Comparison of ENCODE assay signal across 14 cellular contexts in the genomic region with DNA sequence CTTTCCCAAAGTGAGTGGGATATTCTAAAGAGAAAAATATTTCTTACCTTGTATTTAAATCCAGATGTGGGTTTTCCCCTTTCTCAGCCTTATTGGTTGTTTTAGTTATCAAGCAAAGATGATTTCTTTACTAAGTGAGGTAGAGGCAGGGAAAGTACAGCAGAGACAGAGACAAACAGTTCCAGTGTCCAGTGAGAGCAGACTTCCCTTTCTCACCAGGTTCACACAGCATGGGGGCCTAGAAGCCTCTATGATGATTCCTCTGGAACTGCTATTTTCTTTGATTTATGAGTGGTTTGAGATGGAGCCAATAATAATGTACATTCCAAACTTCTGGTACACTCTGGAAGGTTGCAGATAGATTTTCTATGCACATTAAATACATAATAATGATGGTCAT.
"Had no signal": no experiment of that assay in that cellular context is flagged by ENCODE, and none has a peak within 500 bp of the region (broad histone marks: within the 10 kb centered on the region; RNA-seq: fewer than 3 reads in every experiment).

No MANE protein-coding gene starts in this region.

- H3K27ac Mint-ChIP-seq: activated naive CD8-positive, alpha-beta T cell treated with anti-CD3 and anti-CD28 coated beads, Interleukin-2, amount 10 ng/mL, durations not matched to agents 7 days and 5 days; activated T-helper 1 cell treated with anti-CD3 and anti-CD28 coated beads, Interleukin-12 subunit alpha, Interleukin-12 subunit beta, Interleukin-2, Interleukin-4 antibody, amounts not matched to agents 30 ng/mL and 10 ng/mL and 1 ng/mL, durations not matched to agents 14 hours and 24 hours and 36 hours; natural killer cell had no signal

- H3K4me1 ChIP-seq: left ventricle myocardium inferior, tibial artery, vagina had no signal

- H3K4me3 Mint-ChIP-seq: activated naive CD8-positive, alpha-beta T cell treated with anti-CD3 and anti-CD28 coated beads, Interleukin-2, amount 10 ng/mL, durations not matched to agents 7 days and 5 days; activated T-helper 1 cell treated with anti-CD3 and anti-CD28 coated beads, Interleukin-12 subunit alpha, Interleukin-12 subunit beta, Interleukin-2, Interleukin-4 antibody, amounts not matched to agents 30 ng/mL and 10 ng/mL and 1 ng/mL, durations not matched to agents 14 hours and 24 hours and 36 hours; natural killer cell had no signal

- H3K36me3 Mint-ChIP-seq: activated naive CD8-positive, alpha-beta T cell treated with anti-CD3 and anti-CD28 coated beads, Interleukin-2, amount 10 ng/mL, durations not matched to agents 7 days and 5 days; natural killer cell had no signal

- H3K4me3 ChIP-seq: left ventricle myocardium inferior, tibial artery, vagina had no signal

- DNase-seq: activated CD4-positive, alpha-beta T cell treated with anti-CD3 and anti-CD28 coated beads, Interleukin-2, amount 50 U/mL, for 1 hour; activated CD8-positive, alpha-beta memory T cell treated with anti-CD3 and anti-CD28 coated beads for 24 hours; activated naive CD8-positive, alpha-beta T cell treated with anti-CD3 and anti-CD28 coated beads, Interleukin-2, amount 10 ng/mL, durations not matched to agents 7 days and 5 days; aorta; erythroblast; hippocampal formation; left ventricle myocardium inferior; natural killer cell; posterior cingulate gyrus; stimulated activated CD4-positive, alpha-beta T cell treated with anti-CD3 and anti-CD28 coated beads, Interleukin-2, amount 100 ng/mL, for 48 hours; stimulated activated naive CD4-positive, alpha-beta T cell; tibial artery had no signal

- H3K4me1 Mint-ChIP-seq: activated naive CD8-positive, alpha-beta T cell treated with anti-CD3 and anti-CD28 coated beads, Interleukin-2, amount 10 ng/mL, durations not matched to agents 7 days and 5 days; natural killer cell had no signal

- H3K36me3 ChIP-seq: left ventricle myocardium inferior, tibial artery, vagina had no signal

- H3K27ac ChIP-seq: left ventricle myocardium inferior, tibial artery, vagina had no signal

- H3K9me3 ChIP-seq: left ventricle myocardium inferior, tibial artery, vagina had no signal

- H3K27me3 ChIP-seq: tibial artery, vagina had no signal

- H3K9me3 Mint-ChIP-seq: activated naive CD8-positive, alpha-beta T cell treated with anti-CD3 and anti-CD28 coated beads, Interleukin-2, amount 10 ng/mL, durations not matched to agents 7 days and 5 days; activated T-helper 1 cell treated with anti-CD3 and anti-CD28 coated beads, Interleukin-12 subunit alpha, Interleukin-12 subunit beta, Interleukin-2, Interleukin-4 antibody, amounts not matched to agents 30 ng/mL and 10 ng/mL and 1 ng/mL, durations not matched to agents 14 hours and 24 hours and 36 hours had no signal

- ATAC-seq: natural killer cell had no signal
